Comparison of ENCODE assay signal across 8 cellular contexts in genomic region chr2:177211602-177212105, GRCh38. TPM values are rescaled to one million over a fixed set of nuclear protein-coding genes. Genes with fewer than 3 reads are reported as not detected.
DNase-seq lines count a peak whose midpoint lies in the region; TF ChIP-seq lines count a peak whose summit lies in the region.

No MANE protein-coding gene starts in this region.

- H3K9me3 ChIP-seq in SU-DHL-6 (ENCODE audit: insufficient read depth, low read length), result no peaks in the 10 kb centered on the region

- TF ChIP-seq CTCF in SU-DHL-6 (IDR thresholded peaks at IDR 0.05; ENCODE audit: insufficient read depth, low read length, poor library complexity, severe bottlenecking) (no peak), fibroblast of villous mesenchyme (IDR thresholded peaks at IDR 0.05; ENCODE audit: insufficient read depth, low read depth, low read length) (no peak)

- peaks cover 24% of the 10 kb centered on the region for H3K36me3 ChIP-seq in SU-DHL-6 (ENCODE audit: low read length)

- peaks cover 16% of the 10 kb centered on the region; the same call in 1 of the 2 replicates for H3F3A ChIP-seq in SU-DHL-6 (ENCODE audit: insufficient read depth)

- H3K4me3 ChIP-seq in SU-DHL-6 (ENCODE audit: insufficient read depth, low read length, poor library complexity, severe bottlenecking) (peak overlapping the region; percentile 60), fibroblast of villous mesenchyme (ENCODE audit: low read depth, low read length) (peak overlapping the region; percentile 74), skin epidermis (peak overlapping the region; percentile 40 to 96 (median 90))

- peaks cover 54% of the 10 kb centered on the region for H3K79me2 ChIP-seq in SU-DHL-6 (ENCODE audit: insufficient read depth, low read length)

- peak overlapping the region; percentile 8 for H2AFZ ChIP-seq in SU-DHL-6 (ENCODE audit: low read depth, low read length, severe bottlenecking)

- DNase-seq in DMS53 treated with DMSO at 0.1 percent for 48 hours (lab: John Stamatoyannopoulos, UW; ENCODE audit: unreplicated experiment), result peak; percentile 79
- DNase-seq in DMS53 (lab: John Stamatoyannopoulos, UW), result no peak
- DNase-seq in fibroblast of villous mesenchyme (ENCODE audit: low read depth), result no peak
- DNase-seq in DMS 273 (lab: John Stamatoyannopoulos, UW; ENCODE audit: unreplicated experiment), result no peak
- no peak for DNase-seq in NCI-H2081 (lab: John Stamatoyannopoulos, UW)
- DNase-seq in NK-92 treated with Interleukin-12 subunit alpha and Interleukin-12 subunit beta, amount 100 ng/mL, for 24 hours (lab: John Stamatoyannopoulos, UW), result no peak

- H3K9ac ChIP-seq in SU-DHL-6 (ENCODE audit: low read length), result peak overlapping the region; percentile 78

- no peaks in the 10 kb centered on the region for H3K9me2 ChIP-seq in SU-DHL-6 (replicated peaks; ENCODE audit: insufficient read depth, low read length)

- peaks cover 27% of the 10 kb centered on the region for H4K20me1 ChIP-seq in SU-DHL-6 (ENCODE audit: low read depth, low read length)

- H3K4me2 ChIP-seq in SU-DHL-6 (ENCODE audit: low read depth, low read length, poor library complexity, severe bottlenecking), result peak overlapping the region; percentile 95

- H3K27ac ChIP-seq in SU-DHL-6 (ENCODE audit: low read depth, low read length), result peak overlapping the region; percentile 73
- peak overlapping the region; percentile 28 to 100 (median 99) for H3K27ac ChIP-seq in skin epidermis

- no peaks in the 10 kb centered on the region for H3K27me3 ChIP-seq in SU-DHL-6 (ENCODE audit: low read length)

RNA-seq across cellular contexts. Expression of gene HNRNPA3, which starts 0.9 kb away (rescaled TPM):
- total RNA-seq in fibroblast of villous mesenchyme, result 33.2 and 38.0 TPM in 2 replicates

RNA-seq across cellular contexts. Expression of gene NFE2L2, which starts 52.9 kb away (rescaled TPM):
- 48.3 and 78.6 TPM in 2 replicates for total RNA-seq in fibroblast of villous mesenchyme
